In the genomic region with DNA sequence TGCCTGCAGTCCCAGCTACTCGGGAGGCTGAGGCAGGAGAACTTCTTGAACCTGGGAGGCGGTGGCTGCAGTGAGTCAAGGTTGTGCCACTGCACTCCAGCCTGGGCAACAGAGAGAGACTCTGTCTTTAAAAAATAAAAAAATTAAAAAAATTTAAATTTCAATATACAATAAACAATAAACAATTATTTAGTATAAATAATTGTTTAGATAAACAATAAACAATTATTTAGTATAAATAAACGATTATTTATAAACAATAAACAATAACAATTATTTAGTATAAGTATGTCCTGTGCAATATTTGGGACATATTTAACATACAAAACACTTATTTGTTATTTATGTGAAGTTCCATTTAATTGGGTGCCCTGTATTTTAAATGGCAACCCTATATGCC, we compare ENCODE assay signal across 13 cellular contexts.
DNase-seq lines count a peak whose midpoint lies in the region; ATAC-seq and TF ChIP-seq lines count a peak whose summit lies in the region.
"Had no signal": no experiment of that assay in that cellular context is flagged by ENCODE, and none has a peak within 500 bp of the region (broad histone marks: within the 10 kb centered on the region; RNA-seq: fewer than 3 reads in every experiment).

No MANE protein-coding gene starts in this region.

- no peak overlapping the region for H3K23ac ChIP-seq in mesendoderm (ENCODE audit: low read length)

- H3K9me3 ChIP-seq in mammary epithelial cell (replicated peaks; ENCODE audit: insufficient read depth, low read length), result no peaks in the 10 kb centered on the region
- H3K9me3 ChIP-seq in breast epithelium, result no peaks in the 10 kb centered on the region
- no peaks in the 10 kb centered on the region for H3K9me3 ChIP-seq in thoracic aorta

- H3K27ac ChIP-seq in mammary epithelial cell (ENCODE audit: insufficient read depth, low read depth, low read length), result no peak overlapping the region
- H3K27ac ChIP-seq in breast epithelium, result peak overlapping the region; percentile 21 to 84
- H3K27ac ChIP-seq in mesendoderm (ENCODE audit: low read depth, low read length), result no peak overlapping the region
- peak overlapping the region; percentile 63 to 70 for H3K27ac ChIP-seq in thoracic aorta

- no peak for TF ChIP-seq POLR2A in breast epithelium (IDR thresholded peaks at IDR 0.05)

- H3K36me3 ChIP-seq in mammary epithelial cell (ENCODE audit: insufficient read depth, low read length) (no peaks in the 10 kb centered on the region), breast epithelium (no peaks in the 10 kb centered on the region), mesendoderm (ENCODE audit: control insufficient read depth, insufficient read depth, low read length) (no peaks in the 10 kb centered on the region), thoracic aorta (no peaks in the 10 kb centered on the region)

- H2BK5ac ChIP-seq in mesendoderm (ENCODE audit: low read length), result no peak overlapping the region

- no peak overlapping the region for H2AFZ ChIP-seq in mammary epithelial cell (ENCODE audit: low read depth, low read length)

- no peak overlapping the region for H4K5ac ChIP-seq in mesendoderm (ENCODE audit: low read length)

- no peaks in the 10 kb centered on the region for H3K9me3 Mint-ChIP-seq in MCF 10A (ENCODE audit: unreplicated experiment)
- H3K9me3 Mint-ChIP-seq in activated naive CD4-positive, alpha-beta T cell treated with anti-CD3 and anti-CD28 coated beads, Interleukin-2, amount 10 ng/mL, durations not matched to agents 7 days and 5 days, result no peaks in the 10 kb centered on the region
- H3K9me3 Mint-ChIP-seq: dendritic cell treated with granulocyte-macrophage colony-stimulating factor and Interleukin-4, amounts not matched to agents 40 ng/mL and 50 ng/mL, for 4 days; naive thymus-derived CD8-positive, alpha-beta T cell had no signal

- WGBS in mammary epithelial cell (ENCODE audit: low coverage, missing lambda C conversion rate), result 89% methylated on average over 3 of the region's 3 CpGs
- no CpG with 5 or more reads among the region's 3 CpGs for WGBS in mesendoderm (ENCODE audit: extremely low coverage, insufficient coverage, low lambda C conversion rate)

- TF ChIP-seq CTCF in MCF 10A (IDR thresholded peaks at IDR 0.05; ENCODE audit: unreplicated experiment), result no peak
- no peak for TF ChIP-seq CTCF in mammary epithelial cell (conservative IDR thresholded peaks at IDR 0.05 in 1 of 2, IDR thresholded peaks at IDR 0.05 in 1 of 2; ENCODE audit: extremely low read depth in 1 of 2, insufficient read depth in 1 of 2, low read depth in 1 of 2, low read length in 2 of 2)
- TF ChIP-seq CTCF in breast epithelium (IDR thresholded peaks at IDR 0.05), result no peak
- no peak for TF ChIP-seq CTCF in thoracic aorta (IDR thresholded peaks at IDR 0.05)

- no peak overlapping the region for H3K9ac ChIP-seq in mammary epithelial cell (ENCODE audit: insufficient read depth, low read length)
- no peak overlapping the region for H3K9ac ChIP-seq in mesendoderm (ENCODE audit: low read length)

- CTCF ChIA-PET in MCF 10A (lab: Yijun Ruan, JAX) (interaction anchor here (0.7 kb wide), 1 partner anchor 23 kb away, joined by 4 read pairs; no protein-coding TSS in a partner anchor), mammary epithelial cell (lab: Charles Lee; ENCODE audit: low non-redundant PET) (no interaction called here)
- CTCF ChIA-PET in activated naive CD4-positive, alpha-beta T cell treated with anti-CD3 and anti-CD28 coated beads, Interleukin-2, amount 10 ng/mL, durations not matched to agents 7 days and 5 days (lab: Charles Lee), result no interaction called here

- H3K27me3 Mint-ChIP-seq in MCF 10A (ENCODE audit: insufficient read depth, unreplicated experiment), result no peaks in the 10 kb centered on the region
- peaks cover 8% of the 10 kb centered on the region for H3K27me3 Mint-ChIP-seq in activated naive CD4-positive, alpha-beta T cell treated with anti-CD3 and anti-CD28 coated beads, Interleukin-2, amount 10 ng/mL, durations not matched to agents 7 days and 5 days

- H4K8ac ChIP-seq in mesendoderm (ENCODE audit: low read depth, low read length), result no peak overlapping the region

- no peak overlapping the region for H3K56ac ChIP-seq in mesendoderm (ENCODE audit: low read length)

- H2BK120ac ChIP-seq in mesendoderm (ENCODE audit: low read depth, low read length), result no peak overlapping the region

- H3K4me3 Mint-ChIP-seq in MCF 10A (ENCODE audit: unreplicated experiment), result no peak overlapping the region
- no peak overlapping the region for H3K4me3 Mint-ChIP-seq in activated naive CD4-positive, alpha-beta T cell treated with anti-CD3 and anti-CD28 coated beads, Interleukin-2, amount 10 ng/mL, durations not matched to agents 7 days and 5 days

- BruUV-seq in MCF 10A (replicated peaks; lab: Mats Ljungman, UMichigan) (no TSS peak), mammary epithelial cell (replicated peaks; lab: Mats Ljungman, UMichigan) (no TSS peak)

- DNase-seq in MCF 10A (ENCODE audit: unreplicated experiment) (no peak), mammary epithelial cell (no peak), breast epithelium (ENCODE audit: low spot score in 2 of 2) (no peak), mesendoderm (no peak), thoracic aorta (ENCODE audit: low spot score) (no peak), HPDE6-E6E7 (ENCODE audit: extremely low spot score) (no peak), dermis blood vessel endothelial cell (no peak)
- DNase-seq in activated naive CD4-positive, alpha-beta T cell treated with anti-CD3 and anti-CD28 coated beads, Interleukin-2, amount 10 ng/mL, durations not matched to agents 7 days and 5 days, result no peak
- DNase-seq: activated CD4-positive, alpha-beta T cell treated with anti-CD3 and anti-CD28 coated beads for 4 hours; naive thymus-derived CD8-positive, alpha-beta T cell; NCI-H1092 treated with DMSO at 0.1 percent for 48 hours had no signal

- dilution Hi-C loops in mammary epithelial cell (cut with HindIII; ENCODE audit: low sequenced_read_pairs), result no loop called here

- H3K4ac ChIP-seq in mesendoderm (ENCODE audit: low read depth, low read length), result no peak overlapping the region

- H2BK15ac ChIP-seq in mesendoderm (replicated peaks; ENCODE audit: low read depth), result no peak overlapping the region

- H3K18ac ChIP-seq in mesendoderm (ENCODE audit: low read length), result peak overlapping the region; percentile 5

- peaks cover 7% of the 10 kb centered on the region for H3K4me1 ChIP-seq in mammary epithelial cell (ENCODE audit: insufficient read depth, low read length)
- peaks cover 9 to 10% of the 10 kb centered on the region in 2 donors for H3K4me1 ChIP-seq in breast epithelium
- peaks cover 25% of the 10 kb centered on the region for H3K4me1 ChIP-seq in mesendoderm (ENCODE audit: control insufficient read depth, low read depth, low read length)
- H3K4me1 ChIP-seq in thoracic aorta (ENCODE audit: control insufficient read depth in 1 of 2, low read depth in 2 of 2), result peaks cover 16 to 43% of the 10 kb centered on the region in 2 donors

- POLR2A ChIA-PET in MCF 10A (lab: Yijun Ruan, JAX), result interaction anchor here (0.5 to 2.4 kb wide), 6 partner anchors 11 to 1548 kb away, joined by 3 to 8 read pairs (median 4); partner anchors contain the start of gene LSG1

- intact Hi-C loops in MCF 10A (cut with micrococcal nuclease), result no loop called here
- intact Hi-C loops in mammary epithelial cell (cut with micrococcal nuclease), result no loop called here
- intact Hi-C loops in breast epithelium (cut with DNase I; ENCODE audit: low total_unique reads), result no loop called here

- no peak for ATAC-seq in thoracic aorta (ENCODE audit: insufficient number of reproducible peaks, low FRiP score, low read depth)
- ATAC-seq: HepG2 had no signal

- H3K4me1 Mint-ChIP-seq in MCF 10A (ENCODE audit: insufficient read depth, unreplicated experiment), result peaks cover 28% of the 10 kb centered on the region
- peaks cover 34% of the 10 kb centered on the region for H3K4me1 Mint-ChIP-seq in activated naive CD4-positive, alpha-beta T cell treated with anti-CD3 and anti-CD28 coated beads, Interleukin-2, amount 10 ng/mL, durations not matched to agents 7 days and 5 days

- no peaks in the 10 kb centered on the region for H3K36me3 Mint-ChIP-seq in MCF 10A (ENCODE audit: insufficient read depth, unreplicated experiment)
- H3K36me3 Mint-ChIP-seq in activated naive CD4-positive, alpha-beta T cell treated with anti-CD3 and anti-CD28 coated beads, Interleukin-2, amount 10 ng/mL, durations not matched to agents 7 days and 5 days, result peaks cover 2% of the 10 kb centered on the region

- no peaks in the 10 kb centered on the region for H4K20me1 ChIP-seq in mammary epithelial cell (ENCODE audit: insufficient read depth, low read length)

- no peak overlapping the region for H3K4me3 ChIP-seq in mammary epithelial cell (replicated peaks in 1 of 3; ENCODE audit: insufficient read depth in 1 of 3, low read depth in 2 of 3, low read length in 3 of 3)
- H3K4me3 ChIP-seq in breast epithelium, result no peak overlapping the region
- H3K4me3 ChIP-seq in mesendoderm (ENCODE audit: low read length), result no peak overlapping the region
- no peak overlapping the region for H3K4me3 ChIP-seq in thoracic aorta

- H3K79me2 ChIP-seq in mammary epithelial cell (ENCODE audit: insufficient read depth, low read length) (no peaks in the 10 kb centered on the region), mesendoderm (ENCODE audit: control insufficient read depth, insufficient read depth, low read length) (no peaks in the 10 kb centered on the region)

- H3K4me2 ChIP-seq in mammary epithelial cell (ENCODE audit: insufficient read depth, low read depth, low read length) (no peak overlapping the region), mesendoderm (ENCODE audit: low read length) (no peak overlapping the region)

- H3K27ac Mint-ChIP-seq in MCF 10A (ENCODE audit: low read depth, unreplicated experiment), result peak overlapping the region; percentile 82
- H3K27ac Mint-ChIP-seq in activated naive CD4-positive, alpha-beta T cell treated with anti-CD3 and anti-CD28 coated beads, Interleukin-2, amount 10 ng/mL, durations not matched to agents 7 days and 5 days, result no peak overlapping the region

- no peaks in the 10 kb centered on the region for H3K27me3 ChIP-seq in mammary epithelial cell (ENCODE audit: insufficient read depth, low read length)
- H3K27me3 ChIP-seq in breast epithelium, result no peaks in the 10 kb centered on the region
- no peaks in the 10 kb centered on the region for H3K27me3 ChIP-seq in mesendoderm (ENCODE audit: insufficient read depth, low read length, poor library complexity)
- no peaks in the 10 kb centered on the region for H3K27me3 ChIP-seq in thoracic aorta (replicated peaks; ENCODE audit: insufficient read depth)

- H3K79me1 ChIP-seq in mesendoderm (ENCODE audit: low read length), result peaks cover 8% of the 10 kb centered on the region

- no peak overlapping the region for H2AK5ac ChIP-seq in mesendoderm (ENCODE audit: low read length)

- in situ Hi-C loops in mammary epithelial cell (cut with MboI; ENCODE audit: low sequenced_read_pairs in 2 of 2), result no loop called here

Comparison
In these comparisons a context has a peak if more than half of its experiments do, and no peak if none do; other contexts are left out.
1. H3K27ac ChIP-seq: peak in breast epithelium (2 of 2) and thoracic aorta (2 of 2); none in mammary epithelial cell (single experiment) and mesendoderm (single experiment).